In genomic region chr1:202291961-202292712, GRCh38 we compare ENCODE assay signal across 13 cellular contexts. TPM values are rescaled to one million over a fixed set of nuclear protein-coding genes. Genes with fewer than 3 reads are reported as not detected.
DNase-seq lines count a peak whose midpoint lies in the region; ATAC-seq and TF ChIP-seq lines count a peak whose summit lies in the region.
"Had no signal": no experiment of that assay in that cellular context is flagged by ENCODE, and none has a peak within 500 bp of the region (broad histone marks: within the 10 kb centered on the region; RNA-seq: fewer than 3 reads in every experiment).

No MANE protein-coding gene starts in this region.

- H3K4me1 Mint-ChIP-seq in natural killer cell: peaks cover 21 to 22% of the 10 kb centered on the region in 2 donors
- H3K4me1 Mint-ChIP-seq in natural killer cell treated with Interleukin-12 subunit alpha and Interleukin-12 subunit beta and Interleukin-15 and Interleukin-18, amount 100 ng/mL, for 72 hours (ENCODE audit: low read depth in 2 of 2): peaks cover 22 to 29% of the 10 kb centered on the region in 2 donors
- peaks cover 0 to 2% of the 10 kb centered on the region in 2 donors for H3K4me1 Mint-ChIP-seq in stimulated activated naive B cell treated with anti-CD40 and anti-IgM and Interleukin-4, amounts not matched to agents 10 μg/mL and 1 μg/mL and 100 μg/mL, for 72 hours

- no peak for DNase-seq in natural killer cell
- DNase-seq in natural killer cell treated with Interleukin-12 subunit alpha and Interleukin-12 subunit beta and Interleukin-15 and Interleukin-18, amount 100 ng/mL, for 72 hours (ENCODE audit: low spot score): no peak
- DNase-seq in SK-N-SH: no peak
- DNase-seq in glomerular visceral epithelial cell (ENCODE audit: extremely low spot score): peak; percentile 84
- DNase-seq in posterior vena cava (ENCODE audit: low spot score): no peak
- no peak for DNase-seq in middle frontal gyrus (ENCODE audit: extremely low spot score, low spot score)
- no peak for DNase-seq in stimulated activated naive B cell treated with anti-CD40 and anti-IgM and Interleukin-4, amounts not matched to agents 10 μg/mL and 1 μg/mL and 100 μg/mL, for 72 hours
- no peak for DNase-seq in occipital lobe (lab: John Stamatoyannopoulos, UW)
- DNase-seq: cortex of kidney, Peyer's patch had no signal

- TF ChIP-seq EP300 in SK-N-SH (IDR thresholded peaks at IDR 0.05; ENCODE audit: borderline replicate concordance in 1 of 2, low read depth in 1 of 2, low read length in 1 of 2): peak in 1 of 2 experiments; percentile 56; a peak in 1 of 4 replicates

- no peak overlapping the region for H3K4me3 ChIP-seq in SK-N-SH (ENCODE audit: low read depth in 2 of 2, low read length in 1 of 2)
- H3K4me3 ChIP-seq: BLaER1 treated with 17β-estradiol and CSF1 and Interleukin-3, amounts not matched to agents 10 nM and 100 nM; Peyer's patch; thyroid gland had no signal

- CTCF ChIA-PET in SK-N-SH (lab: Yijun Ruan, JAX): interaction anchor here (0.7 to 1.2 kb wide), 3 partner anchors 10 to 78 kb away, joined by 3 to 4 read pairs (median 3); no protein-coding TSS in a partner anchor

- peaks cover 4 to 39% of the 10 kb centered on the region in 2 experiments; a peak in 3 of 4 replicates for H3K4me1 ChIP-seq in SK-N-SH (ENCODE audit: control insufficient read depth in 1 of 2, insufficient read depth in 2 of 2, low read depth in 1 of 2, low read length in 1 of 2)
- H3K4me1 ChIP-seq: Peyer's patch, thyroid gland had no signal

- H3F3A ChIP-seq in SK-N-SH (replicated peaks; ENCODE audit: insufficient read depth): peaks cover 19% of the 10 kb centered on the region

- H3K9ac ChIP-seq in SK-N-SH: no peak overlapping the region
- H3K9ac ChIP-seq: BLaER1 treated with 17β-estradiol and CSF1 and Interleukin-3, amounts not matched to agents 10 nM and 100 nM had no signal

- H3K36me3 Mint-ChIP-seq in natural killer cell: no peaks in the 10 kb centered on the region
- H3K36me3 Mint-ChIP-seq in natural killer cell treated with Interleukin-12 subunit alpha and Interleukin-12 subunit beta and Interleukin-15 and Interleukin-18, amount 100 ng/mL, for 72 hours: no peaks in the 10 kb centered on the region
- no peaks in the 10 kb centered on the region for H3K36me3 Mint-ChIP-seq in stimulated activated naive B cell treated with anti-CD40 and anti-IgM and Interleukin-4, amounts not matched to agents 10 μg/mL and 1 μg/mL and 100 μg/mL, for 72 hours

- no peaks in the 10 kb centered on the region for H3K27me3 ChIP-seq in SK-N-SH (ENCODE audit: insufficient read depth)
- H3K27me3 ChIP-seq: BLaER1 treated with 17β-estradiol and CSF1 and Interleukin-3, amounts not matched to agents 10 nM and 100 nM; Peyer's patch; thyroid gland had no signal

- no peak overlapping the region for H2AFZ ChIP-seq in SK-N-SH (ENCODE audit: low read depth)

- peak overlapping the region; percentile 64 to 91 for H3K27ac Mint-ChIP-seq in natural killer cell
- H3K27ac Mint-ChIP-seq in natural killer cell treated with Interleukin-12 subunit alpha and Interleukin-12 subunit beta and Interleukin-15 and Interleukin-18, amount 100 ng/mL, for 72 hours: peak overlapping the region in 1 of 2 donors; percentile 28
- no peak overlapping the region for H3K27ac Mint-ChIP-seq in stimulated activated naive B cell treated with anti-CD40 and anti-IgM and Interleukin-4, amounts not matched to agents 10 μg/mL and 1 μg/mL and 100 μg/mL, for 72 hours

- intact Hi-C loops in natural killer cell (cut with micrococcal nuclease) (no loop called here), posterior vena cava (cut with DNase I) (no loop called here)

- no peaks in the 10 kb centered on the region for H3K79me2 ChIP-seq in SK-N-SH (ENCODE audit: insufficient read depth)

- no peak overlapping the region for H3K4me3 Mint-ChIP-seq in natural killer cell
- H3K4me3 Mint-ChIP-seq in natural killer cell treated with Interleukin-12 subunit alpha and Interleukin-12 subunit beta and Interleukin-15 and Interleukin-18, amount 100 ng/mL, for 72 hours: no peak overlapping the region
- H3K4me3 Mint-ChIP-seq in stimulated activated naive B cell treated with anti-CD40 and anti-IgM and Interleukin-4, amounts not matched to agents 10 μg/mL and 1 μg/mL and 100 μg/mL, for 72 hours: no peak overlapping the region

- POLR2A ChIA-PET in SK-N-SH (lab: Yijun Ruan, JAX): no interaction called here

- H3K27me3 Mint-ChIP-seq in natural killer cell (ENCODE audit: low read depth in 2 of 2): no peaks in the 10 kb centered on the region
- H3K27me3 Mint-ChIP-seq in natural killer cell treated with Interleukin-12 subunit alpha and Interleukin-12 subunit beta and Interleukin-15 and Interleukin-18, amount 100 ng/mL, for 72 hours: no peaks in the 10 kb centered on the region
- peaks cover 30 to 37% of the 10 kb centered on the region in 2 donors for H3K27me3 Mint-ChIP-seq in stimulated activated naive B cell treated with anti-CD40 and anti-IgM and Interleukin-4, amounts not matched to agents 10 μg/mL and 1 μg/mL and 100 μg/mL, for 72 hours

- 74% methylated on average over 5 of the region's 5 CpGs for WGBS in SK-N-SH (ENCODE audit: low lambda C conversion rate)

- TF ChIP-seq RAD21 in SK-N-SH (IDR thresholded peaks at IDR 0.05; ENCODE audit: low read length): no peak

- peak overlapping the region in 1 of 2 experiments; percentile 60; a peak in 3 of 4 replicates for H3K27ac ChIP-seq in SK-N-SH (ENCODE audit: low read depth in 2 of 2, low read length in 1 of 2)
- H3K27ac ChIP-seq: BLaER1 treated with 17β-estradiol and CSF1 and Interleukin-3, amounts not matched to agents 10 nM and 100 nM; Peyer's patch; thyroid gland had no signal

- no peak overlapping the region; the same call in 1 of the 2 replicates for H3K4me2 ChIP-seq in SK-N-SH
- H3K4me2 ChIP-seq: BLaER1 treated with 17β-estradiol and CSF1 and Interleukin-3, amounts not matched to agents 10 nM and 100 nM had no signal

- H3K36me3 ChIP-seq in SK-N-SH (replicated peaks in 1 of 2; ENCODE audit: control insufficient read depth in 1 of 2, insufficient read depth in 2 of 2, low read length in 1 of 2): no peaks in the 10 kb centered on the region
- H3K36me3 ChIP-seq: BLaER1 treated with 17β-estradiol and CSF1 and Interleukin-3, amounts not matched to agents 10 nM and 100 nM; Peyer's patch; thyroid gland had no signal

- H3K9me3 Mint-ChIP-seq in natural killer cell: no peaks in the 10 kb centered on the region
- no peaks in the 10 kb centered on the region for H3K9me3 Mint-ChIP-seq in natural killer cell treated with Interleukin-12 subunit alpha and Interleukin-12 subunit beta and Interleukin-15 and Interleukin-18, amount 100 ng/mL, for 72 hours
- no peaks in the 10 kb centered on the region for H3K9me3 Mint-ChIP-seq in stimulated activated naive B cell treated with anti-CD40 and anti-IgM and Interleukin-4, amounts not matched to agents 10 μg/mL and 1 μg/mL and 100 μg/mL, for 72 hours

- H3K9me2 ChIP-seq in SK-N-SH: no peaks in the 10 kb centered on the region

- H3K9me3 ChIP-seq in SK-N-SH: no peaks in the 10 kb centered on the region
- H3K9me3 ChIP-seq: BLaER1 treated with 17β-estradiol and CSF1 and Interleukin-3, amounts not matched to agents 10 nM and 100 nM; Peyer's patch; thyroid gland had no signal

- H4K20me1 ChIP-seq in SK-N-SH (ENCODE audit: insufficient read depth): no peaks in the 10 kb centered on the region
- H4K20me1 ChIP-seq: BLaER1 treated with 17β-estradiol and CSF1 and Interleukin-3, amounts not matched to agents 10 nM and 100 nM had no signal

- no peak for ATAC-seq in natural killer cell
- ATAC-seq in natural killer cell treated with Interleukin-12 subunit alpha and Interleukin-12 subunit beta and Interleukin-15 and Interleukin-18, amount 100 ng/mL, for 72 hours: no peak
- ATAC-seq in stimulated activated naive B cell treated with anti-CD40 and anti-IgM and Interleukin-4, amounts not matched to agents 10 μg/mL and 1 μg/mL and 100 μg/mL, for 72 hours (replicated peaks): no peak
- ATAC-seq: left lobe of liver had no signal

- TF ChIP-seq CTCF in natural killer cell (IDR thresholded peaks at IDR 0.05) (no peak), SK-N-SH (IDR thresholded peaks at IDR 0.05) (no peak)

TF ChIP-seq in SK-N-SH, 30 proteins besides CTCF, POLR2A, EP300 and RAD21 (continues in another document):
- TF ChIP-seq EZH2phosphoT487 (IDR thresholded peaks at IDR 0.05; ENCODE audit: borderline replicate concordance, low read depth): no peak
- peak; percentile 93 for TF ChIP-seq TCF12 (IDR thresholded peaks at IDR 0.05)
- peak; percentile 87 for TF ChIP-seq JUND (IDR thresholded peaks at IDR 0.05)
- peak; percentile 43; the same call in 1 of the 2 replicates for TF ChIP-seq POLR2AphosphoS5 (IDR thresholded peaks at IDR 0.05; ENCODE audit: low read depth, low read length)
- TF ChIP-seq, protein P1, sequence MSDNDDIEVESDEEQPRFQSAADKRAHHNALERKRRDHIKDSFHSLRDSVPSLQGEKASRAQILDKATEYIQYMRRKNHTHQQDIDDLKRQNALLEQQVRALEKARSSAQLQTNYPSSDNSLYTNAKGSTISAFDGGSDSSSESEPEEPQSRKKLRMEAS (IDR thresholded peaks at IDR 0.05; ENCODE audit: low read depth): 0 out of 2 replicates have a peak, but pooled peaks have one; percentile 49
- peak; percentile 54; the same call in 1 of the 2 replicates for TF ChIP-seq TEAD4 (IDR thresholded peaks at IDR 0.05; ENCODE audit: borderline replicate concordance, insufficient read depth)
- no peak for TF ChIP-seq SMC3 (IDR thresholded peaks at IDR 0.05; ENCODE audit: low read depth, low read length)
- TF ChIP-seq NFIC (IDR thresholded peaks at IDR 0.05; ENCODE audit: borderline replicate concordance): peak; percentile 98

RNA-seq across cellular contexts. Expression of gene UBE2T, which starts 49.6 kb away (rescaled TPM):
- 1 to 10 TPM in 2 of 3 donors, under 1 TPM in 1; 0.92 to 2.3 (median 1.3) TPM for total RNA-seq in natural killer cell
- total RNA-seq in natural killer cell treated with Interleukin-12 subunit alpha and Interleukin-12 subunit beta and Interleukin-15 and Interleukin-18, amount 100 ng/mL, for 72 hours: 10 to 100 TPM; 49.0 to 55.5 TPM
- polyA plus RNA-seq in SK-N-SH (2012; rRNA removed): 72.2 and 88.7 TPM in 2 replicates
- 80.7 and 86.7 TPM in 2 replicates for polyA plus RNA-seq in SK-N-SH (2012; cell fraction: cytosol; rRNA removed)
- 23.7 and 35.6 TPM in 2 replicates for polyA plus RNA-seq in SK-N-SH (2012; cell fraction: nucleus; rRNA removed)
- total RNA-seq in posterior vena cava: 1 to 10 TPM; 1.5 to 1.9 TPM
- total RNA-seq in occipital lobe: 27.6 TPM

RNA-seq across cellular contexts. Expression of gene PPP1R12B, which starts 56.4 kb away (rescaled TPM):
- total RNA-seq in natural killer cell: 10 to 100 TPM; 27.8 to 47.5 (median 46.5) TPM
- 10 to 100 TPM; 27.1 to 51.8 TPM for total RNA-seq in natural killer cell treated with Interleukin-12 subunit alpha and Interleukin-12 subunit beta and Interleukin-15 and Interleukin-18, amount 100 ng/mL, for 72 hours
- polyA plus RNA-seq in SK-N-SH (2012; rRNA removed): 2.8 and 5.3 TPM in 2 replicates
- 2.5 and 3.5 TPM in 2 replicates for polyA plus RNA-seq in SK-N-SH (2012; cell fraction: cytosol; rRNA removed)
- polyA plus RNA-seq in SK-N-SH (2012; cell fraction: nucleus; rRNA removed): 12.3 and 12.6 TPM in 2 replicates
- total RNA-seq in posterior vena cava: 100 to 1,000 TPM; 545 to 634 TPM
- 30.4 TPM for total RNA-seq in occipital lobe

Comparison
In these comparisons a context has a peak if more than half of its experiments do, and no peak if none do; other contexts are left out.
1. RNA of gene PPP1R12B, which starts 56.4 kb away (total RNA-seq): 545 to 634 TPM in posterior vena cava; 27.1 to 51.8 TPM in natural killer cell treated with Interleukin-12 subunit alpha and Interleukin-12 subunit beta and Interleukin-15 and Interleukin-18, amount 100 ng/mL, for 72 hours, 27.8 to 47.5 TPM in natural killer cell and 30.4 TPM in occipital lobe (single experiment); every median in the first group is over 10 times any median in the second.